ENCODE assay signal across 29 cellular contexts in genomic region chr7:154684651-154685563, GRCh38.
DNase-seq lines count a peak whose midpoint lies in the region; ATAC-seq, FAIRE-seq and TF ChIP-seq lines count a peak whose summit lies in the region.
"Had no signal": no experiment of that assay in that cellular context is flagged by ENCODE, and none has a peak within 500 bp of the region (broad histone marks: within the 10 kb centered on the region; RNA-seq: fewer than 3 reads in every experiment).

No MANE protein-coding gene starts in this region.

- no peaks in the 10 kb centered on the region for H3K36me3 Mint-ChIP-seq in nephron (ENCODE audit: low read depth)
- H3K36me3 Mint-ChIP-seq: activated naive CD4-positive, alpha-beta T cell treated with anti-CD3 and anti-CD28 coated beads, Interleukin-2, amount 50 U/mL, for 72 hours; naive thymus-derived CD4-positive, alpha-beta T cell had no signal

- POLR2A ChIA-PET in K562 (lab: Yijun Ruan, JAX) (interaction anchor here (0.6 to 1.4 kb wide), 3 partner anchors 45 to 316 kb away, joined by 3 to 6 read pairs (median 3); no protein-coding TSS in a partner anchor), HEK293T (lab: Yijun Ruan, JAX) (no interaction called here)

- no peaks in the 10 kb centered on the region for H3K27me3 ChIP-seq in K562 (ENCODE audit: control insufficient read depth in 2 of 2, insufficient read depth in 2 of 2, low read length in 2 of 2)
- H3K27me3 ChIP-seq: cardiac muscle cell, vagina had no signal

- 30% methylated on average over 11 of the region's 11 CpGs for WGBS in K562 (ENCODE audit: insufficient coverage, low coverage, missing lambda C conversion rate)

- peaks cover 53% of the 10 kb centered on the region for H3K4me1 Mint-ChIP-seq in nephron

- DNase-seq in DMS 273 (lab: John Stamatoyannopoulos, UW; ENCODE audit: unreplicated experiment) (peak; percentile 64), DMS 273 treated with DMSO at 0.1 percent for 48 hours (lab: John Stamatoyannopoulos, UW) (no peak), NCI-H146 treated with DMSO at 0.1 percent for 48 hours (lab: John Stamatoyannopoulos, UW; ENCODE audit: unreplicated experiment) (peak; percentile 81), K562 (ENCODE audit: extremely low read depth in 1 of 4, low spot score in 3 of 4) (no peak), Right ventricle myocardium superior (no peak), HEK293T (ENCODE audit: extremely low spot score) (no peak)
- DNase-seq: activated CD8-positive, alpha-beta T cell treated with anti-CD3 and anti-CD28 coated beads for 36 hours; cortex of kidney; foreskin fibroblast; heart right ventricle; Kasumi-1; left lung; naive thymus-derived CD4-positive, alpha-beta T cell; NCI-H2029 treated with DMSO at 0.1 percent for 48 hours; NCI-H524; occipital lobe; stimulated activated CD4-positive, alpha-beta T cell treated with anti-CD3 and anti-CD28 coated beads, Interleukin-15, amount 100 ng/mL, for 24 hours; stimulated activated naive CD4-positive, alpha-beta T cell treated with Interleukin-2 at 50 U/mL for 16 hours had no signal

- no peak for TF ChIP-seq POLR2A in K562 (conservative IDR thresholded peaks at IDR 0.05)

- TF ChIP-seq CTCF in K562 (IDR thresholded peaks at IDR 0.05 in 2 of 3, conservative IDR thresholded peaks at IDR 0.05 in 1 of 3; ENCODE audit: insufficient read depth in 2 of 3, low read depth in 1 of 3, low read length in 3 of 3) (no peak), nephron (IDR thresholded peaks at IDR 0.05; ENCODE audit: unreplicated experiment in 3 of 3) (no peak)

- no peaks in the 10 kb centered on the region for H3K9me3 ChIP-seq in K562 (replicated peaks; ENCODE audit: control insufficient read depth, insufficient read depth, low read depth, low read length)
- H3K9me3 ChIP-seq: heart right ventricle, left lung, vagina had no signal

- FAIRE-seq in K562 (lab: Jason Lieb, UNC): no peak
- FAIRE-seq: D721Med, H1, HepG2, RCC 7860 had no signal

- H3K36me3 ChIP-seq in K562 (ENCODE audit: control insufficient read depth, insufficient read depth, low read length): no peaks in the 10 kb centered on the region; the same call in 2 of the 3 replicates
- H3K36me3 ChIP-seq: cardiac muscle cell, heart right ventricle, left lung, vagina had no signal

- BruUV-seq in K562 (replicated peaks; lab: Mats Ljungman, UMichigan): no TSS peak

- no peak overlapping the region for H3K4me3 ChIP-seq in K562
- H3K4me3 ChIP-seq: cardiac muscle cell, heart right ventricle, left lung, vagina had no signal

- H3K79me2 ChIP-seq in K562 (ENCODE audit: control insufficient read depth, insufficient read depth, low read length): peaks cover 13% of the 10 kb centered on the region

- ATAC-seq in K562: no peak
- no peak for ATAC-seq in Right ventricle myocardium superior (ENCODE audit: poor library complexity)
- no peak for ATAC-seq in GM18873 (IDR thresholded peaks at IDR 0.05; ENCODE audit: low FRiP score, unreplicated experiment)
- ATAC-seq: activated CD8-positive, alpha-beta T cell treated with anti-CD3 and anti-CD28 coated beads for 36 hours; activated naive CD4-positive, alpha-beta T cell treated with anti-CD3 and anti-CD28 coated beads, Interleukin-2, amount 50 U/mL, for 72 hours; heart right ventricle; HepG2; left lung; naive thymus-derived CD4-positive, alpha-beta T cell had no signal

- no peaks in the 10 kb centered on the region for H3K9me3 Mint-ChIP-seq in nephron
- H3K9me3 Mint-ChIP-seq: activated CD8-positive, alpha-beta T cell treated with anti-CD3 and anti-CD28 coated beads for 36 hours; T-helper 1 cell treated with Interleukin-12 subunit alpha and Interleukin-12 subunit beta and Interleukin-4 antibody, amounts not matched to agents 30 μg/mL and 1 μg/mL, for 36 hours had no signal

- H4K20me1 ChIP-seq in K562 (replicated peaks; ENCODE audit: control insufficient read depth, insufficient read depth, low read length): no peaks in the 10 kb centered on the region

- H3K9me1 ChIP-seq in K562 (ENCODE audit: control insufficient read depth, insufficient read depth, low read length): no peaks in the 10 kb centered on the region

- H3K27ac Mint-ChIP-seq in nephron: peak overlapping the region; percentile 28 to 47 (median 40)
- H3K27ac Mint-ChIP-seq: activated CD8-positive, alpha-beta T cell treated with anti-CD3 and anti-CD28 coated beads for 36 hours; activated naive CD4-positive, alpha-beta T cell treated with anti-CD3 and anti-CD28 coated beads, Interleukin-2, amount 50 U/mL, for 72 hours; naive thymus-derived CD4-positive, alpha-beta T cell; T-helper 1 cell treated with Interleukin-12 subunit alpha and Interleukin-12 subunit beta and Interleukin-4 antibody, amounts not matched to agents 30 μg/mL and 1 μg/mL, for 36 hours had no signal

- CTCF ChIA-PET in K562 (lab: Yijun Ruan, JAX; ENCODE audit: low intra/inter-chr PET ratio): no interaction called here
- CTCF ChIA-PET in HEK293T (lab: Yijun Ruan, JAX): no interaction called here

- no peak overlapping the region for H3K9ac ChIP-seq in K562 (ENCODE audit: insufficient read depth in 1 of 2, low read depth in 2 of 2, low read length in 2 of 2)

- H3K4me1 ChIP-seq in K562 (replicated peaks in 1 of 2; ENCODE audit: control insufficient read depth in 2 of 2, insufficient read depth in 2 of 2, low read length in 2 of 2): peaks cover 0 to 33% of the 10 kb centered on the region in 2 experiments; a peak in 4 of 5 replicates
- H3K4me1 ChIP-seq: heart right ventricle, left lung, vagina had no signal

- no peak for TF ChIP-seq EP300 in K562 (IDR thresholded peaks at IDR 0.05; ENCODE audit: low read length)

- peak overlapping the region; percentile 27 for H2AFZ ChIP-seq in K562 (ENCODE audit: low read depth, low read length)

- TF ChIP-seq RAD21 in K562 (CRISPR knock-in tag; conservative IDR thresholded peaks at IDR 0.05 in 1 of 2, IDR thresholded peaks at IDR 0.05 in 1 of 2): no peak

- H3K27me3 Mint-ChIP-seq in nephron (ENCODE audit: low read depth): peaks cover 6% of the 10 kb centered on the region
- H3K27me3 Mint-ChIP-seq: activated CD8-positive, alpha-beta T cell treated with anti-CD3 and anti-CD28 coated beads for 36 hours had no signal

- no peak overlapping the region for H3K27ac ChIP-seq in K562 (ENCODE audit: extremely low read depth, low read depth, low read length)
- H3K27ac ChIP-seq: 22Rv1, cardiac muscle cell, heart right ventricle, left lung, vagina had no signal

- in situ Hi-C loops in K562 (cut with MboI): no loop called here

- H3K4me2 ChIP-seq in K562 (ENCODE audit: insufficient read depth, low read length): no peak overlapping the region

- intact Hi-C loops in K562 (cut with micrococcal nuclease) (no loop called here), Right ventricle myocardium superior (cut with DNase I) (no loop called here)

- H3K4me3 Mint-ChIP-seq in nephron: no peak overlapping the region
- H3K4me3 Mint-ChIP-seq: activated CD8-positive, alpha-beta T cell treated with anti-CD3 and anti-CD28 coated beads for 36 hours; naive thymus-derived CD4-positive, alpha-beta T cell; T-helper 1 cell treated with Interleukin-12 subunit alpha and Interleukin-12 subunit beta and Interleukin-4 antibody, amounts not matched to agents 30 μg/mL and 1 μg/mL, for 36 hours had no signal

TF ChIP-seq in HEK293T, 16 proteins besides CTCF, POLR2A, EP300 and RAD21:
- TF ChIP-seq L3MBTL2 (conservative IDR thresholded peaks at IDR 0.05) (no peak), PKNOX1 (IDR thresholded peaks at IDR 0.05) (no peak), ZNF384 (IDR thresholded peaks at IDR 0.05) (no peak), LEF1 (IDR thresholded peaks at IDR 0.05; ENCODE audit: borderline replicate concordance) (no peak)

Comparison
In these comparisons a context has a peak if more than half of its experiments do, and no peak if none do; other contexts are left out.
1. DNase-seq: peak in DMS 273 (single experiment) and NCI-H146 treated with DMSO at 0.1 percent for 48 hours (single experiment); none in DMS 273 treated with DMSO at 0.1 percent for 48 hours (single experiment), K562 (0 of 4), Right ventricle myocardium superior (single experiment) and HEK293T (single experiment).